ENCODE assay signal across 9 cellular contexts in the genomic region with DNA sequence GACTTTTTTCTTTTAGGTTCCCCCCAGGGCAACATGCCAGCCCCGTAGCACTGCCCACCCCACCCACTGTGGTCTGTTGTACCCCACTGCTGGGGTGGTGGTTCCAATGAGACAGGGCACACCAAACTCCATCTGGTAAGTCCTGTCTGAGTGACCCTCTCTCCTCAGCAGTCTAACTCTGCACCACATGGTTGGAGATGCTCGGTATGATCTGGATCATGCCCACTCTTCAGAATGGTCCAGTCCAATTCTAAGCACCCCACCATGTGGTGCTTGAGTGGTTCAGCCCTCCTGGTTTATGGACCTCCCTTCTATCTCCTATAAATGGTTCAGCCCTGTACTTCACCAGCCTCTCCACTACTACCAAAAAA. TPM values are rescaled to one million over a fixed set of nuclear protein-coding genes. Genes with fewer than 3 reads are reported as not detected.
DNase-seq lines count a peak whose midpoint lies in the region; ATAC-seq and TF ChIP-seq lines count a peak whose summit lies in the region.
"Had no signal": no experiment of that assay in that cellular context is flagged by ENCODE, and none has a peak within 500 bp of the region (broad histone marks: within the 10 kb centered on the region; RNA-seq: fewer than 3 reads in every experiment).

No MANE protein-coding gene starts in this region.

- H3K9ac ChIP-seq in colonic mucosa (ENCODE audit: low read depth in 2 of 2, low read length in 2 of 2), result peak overlapping the region in 1 of 2 donors; percentile 97
- no peak overlapping the region for H3K9ac ChIP-seq in trophoblast cell (ENCODE audit: low read length)

- DNase-seq in NCI-H1436 (lab: John Stamatoyannopoulos, UW), result peak; percentile 15
- DNase-seq in NCI-H1436 treated with DMSO at 0.1 percent for 48 hours (lab: John Stamatoyannopoulos, UW), result no peak
- DNase-seq in NCI-H510A treated with DMSO at 0.1 percent for 48 hours (lab: John Stamatoyannopoulos, UW), result peak; percentile 10
- DNase-seq in colonic mucosa, result no peak
- DNase-seq in trophoblast cell, result no peak

- no peak overlapping the region for H4K8ac ChIP-seq in trophoblast cell (ENCODE audit: low read depth, low read length)

- no peak overlapping the region for H3K18ac ChIP-seq in trophoblast cell (ENCODE audit: low read length)

- no peak overlapping the region for H4K91ac ChIP-seq in trophoblast cell (ENCODE audit: low read depth, low read length)

- H3K4me2 ChIP-seq in trophoblast cell (ENCODE audit: low read length), result no peak overlapping the region

- no peaks in the 10 kb centered on the region for H3K27me3 ChIP-seq in colonic mucosa
- no peaks in the 10 kb centered on the region for H3K27me3 ChIP-seq in trophoblast cell (ENCODE audit: insufficient read depth, low read length)
- H3K27me3 ChIP-seq: left lung had no signal

- H3K4me3 ChIP-seq in colonic mucosa (no peak overlapping the region), trophoblast cell (ENCODE audit: low read depth, low read length) (no peak overlapping the region)

- H2AFZ ChIP-seq in trophoblast cell (ENCODE audit: insufficient read depth, low read length, poor library complexity), result no peak overlapping the region

- no peak overlapping the region for H3K23ac ChIP-seq in trophoblast cell (ENCODE audit: low read length)

- H2BK12ac ChIP-seq in trophoblast cell (ENCODE audit: low read length), result no peak overlapping the region

- H2BK5ac ChIP-seq in trophoblast cell (ENCODE audit: low read depth, low read length, poor library complexity), result no peak overlapping the region

- peaks cover 49% of the 10 kb centered on the region for H3K79me1 ChIP-seq in trophoblast cell (ENCODE audit: low read length)

- H3K14ac ChIP-seq in trophoblast cell (ENCODE audit: low read length), result no peak overlapping the region

- TF ChIP-seq CTCF in colonic mucosa (IDR thresholded peaks at IDR 0.05), result no peak

- H3K27ac ChIP-seq in colonic mucosa, result peak overlapping the region; percentile 77
- peak overlapping the region; percentile 99 for H3K27ac ChIP-seq in trophoblast cell (ENCODE audit: low read depth, low read length)

- ATAC-seq in HG02571 (IDR thresholded peaks at IDR 0.05; ENCODE audit: unreplicated experiment), result no peak
- ATAC-seq in GM18873 (IDR thresholded peaks at IDR 0.05; ENCODE audit: low FRiP score, unreplicated experiment), result no peak
- ATAC-seq in GM21619 (IDR thresholded peaks at IDR 0.05; ENCODE audit: unreplicated experiment), result no peak
- ATAC-seq: left lung had no signal

- peak overlapping the region; percentile 10 for H3K4ac ChIP-seq in trophoblast cell (ENCODE audit: low read depth, low read length)

- peaks cover 39% of the 10 kb centered on the region for H3K4me1 ChIP-seq in colonic mucosa
- peaks cover 29% of the 10 kb centered on the region in 2 experiments for H3K4me1 ChIP-seq in trophoblast cell (ENCODE audit: control insufficient read depth in 1 of 2, insufficient read depth in 2 of 2, low read length in 2 of 2)

- H3K9me3 ChIP-seq in colonic mucosa (no peaks in the 10 kb centered on the region), trophoblast cell (ENCODE audit: insufficient read depth, low read depth, low read length) (peaks cover 3% of the 10 kb centered on the region)
- H3K9me3 ChIP-seq: left lung had no signal

- H2AK5ac ChIP-seq in trophoblast cell (ENCODE audit: low read length), result no peak overlapping the region

- H4K12ac ChIP-seq in trophoblast cell (ENCODE audit: low read depth, low read length), result no peak overlapping the region

- H3K36me3 ChIP-seq in colonic mucosa (no peaks in the 10 kb centered on the region), trophoblast cell (ENCODE audit: control insufficient read depth in 1 of 2, insufficient read depth in 2 of 2, low read length in 2 of 2) (peaks cover 4 to 10% of the 10 kb centered on the region in 2 experiments)
- H3K36me3 ChIP-seq: left lung had no signal

- peaks cover 30% of the 10 kb centered on the region for H3K79me2 ChIP-seq in trophoblast cell (ENCODE audit: control insufficient read depth, insufficient read depth, low read length, poor library complexity)

- no CpG with 5 or more reads among the region's 2 CpGs for WGBS in trophoblast cell (ENCODE audit: extremely low coverage, insufficient coverage, insufficient read length)

- H2BK120ac ChIP-seq in trophoblast cell (ENCODE audit: insufficient read depth, low read length, poor library complexity), result no peak overlapping the region

- intact Hi-C loops in colonic mucosa (cut with DNase I), result no loop called here

RNA-seq across cellular contexts. Expression of a gene that starts 5.9 kb away (rescaled TPM):
- total RNA-seq in colonic mucosa, result 10 to 100 TPM; 32.7 to 42.6 TPM
- polyA plus RNA-seq in trophoblast cell (2013), result 34.8 and 36.0 TPM in 2 replicates

RNA-seq across cellular contexts. Expression of a gene that starts 15.0 kb away (rescaled TPM):
- 1 to 10 TPM; 2.5 to 2.7 TPM for total RNA-seq in colonic mucosa
- 23.8 and 25.6 TPM in 2 replicates for polyA plus RNA-seq in trophoblast cell (2013)

RNA-seq across cellular contexts. Expression of a gene that starts 17.5 kb away (rescaled TPM):
- 100 to 1,000 TPM in 1 of 2 donors, 10 to 100 TPM in 1; 59.5 to 133 TPM for total RNA-seq in colonic mucosa
- 73.2 and 77.1 TPM in 2 replicates for polyA plus RNA-seq in trophoblast cell (2013)

RNA-seq across cellular contexts. Expression of a gene that starts 17.9 kb away (rescaled TPM):
- total RNA-seq in colonic mucosa, result 10 to 100 TPM in 1 of 2 donors, 1 to 10 TPM in 1; 9.4 to 18.2 TPM
- polyA plus RNA-seq in trophoblast cell (2013), result 5.2 and 5.7 TPM in 2 replicates

RNA-seq across cellular contexts. Expression of a gene that starts 48.7 kb away (rescaled TPM):
- 100 to 1,000 TPM in 1 of 2 donors, 10 to 100 TPM in 1; 56.3 to 108 TPM for total RNA-seq in colonic mucosa
- 38.1 and 38.8 TPM in 2 replicates for polyA plus RNA-seq in trophoblast cell (2013)

Comparison
In these comparisons a context has a peak if more than half of its experiments do, and no peak if none do; other contexts are left out.
1. DNase-seq: peak in NCI-H1436 (single experiment) and NCI-H510A treated with DMSO at 0.1 percent for 48 hours (single experiment); none in NCI-H1436 treated with DMSO at 0.1 percent for 48 hours (single experiment), colonic mucosa (single experiment) and trophoblast cell (0 of 2).